Comparison of ENCODE assay signal across 1 cellular context in the genomic region with DNA sequence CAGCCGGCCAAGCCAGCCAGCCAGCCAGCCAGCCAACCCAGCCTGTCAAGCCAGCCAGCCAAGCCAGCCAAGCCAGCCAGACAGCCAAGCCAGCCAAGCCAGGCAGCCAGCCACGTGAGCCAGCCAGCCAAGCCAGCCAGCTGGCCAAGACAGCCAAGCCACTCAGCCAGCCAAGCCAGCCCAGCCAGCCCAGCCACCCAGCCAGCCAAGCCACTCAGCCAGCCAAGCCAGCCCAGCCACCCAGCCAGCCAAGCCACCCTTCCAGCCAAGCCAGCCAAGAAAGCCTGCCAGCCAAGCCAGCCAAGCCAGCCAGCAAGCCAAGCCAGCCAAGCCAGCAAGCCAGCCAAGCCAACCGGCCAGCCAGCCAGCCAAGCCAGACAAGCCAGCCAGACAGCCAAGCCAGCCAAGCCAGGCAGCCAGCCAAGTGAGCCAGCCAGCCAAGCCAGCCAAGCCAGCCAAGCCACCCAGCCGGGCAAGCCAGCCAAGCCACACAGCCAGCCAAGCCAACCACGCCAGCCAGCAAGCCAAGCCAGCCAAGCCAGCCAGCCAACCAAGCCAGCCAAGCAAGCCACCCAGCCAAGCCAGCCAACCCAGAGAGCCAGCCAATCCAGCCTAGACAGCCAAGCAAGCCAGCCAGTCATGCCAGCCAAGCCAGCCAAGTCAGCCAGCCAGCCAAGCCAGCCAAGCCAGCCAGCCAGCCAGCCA.
TF ChIP-seq lines count a peak whose summit lies in the region.

No MANE protein-coding gene starts in this region.

TF ChIP-seq in endothelial cell of umbilical vein, 7 proteins besides CTCF, POLR2A, EP300 and RAD21 (continued from another document):
- no peak for TF ChIP-seq FOS (IDR thresholded peaks at IDR 0.05; ENCODE audit: borderline replicate concordance, insufficient read depth, low read length)
- TF ChIP-seq POLR2AphosphoS5 (IDR thresholded peaks at IDR 0.05; ENCODE audit: insufficient read depth, low read depth, low read length) = no peak
- TF ChIP-seq EZH2 (IDR thresholded peaks at IDR 0.05; ENCODE audit: borderline replicate concordance, low read depth, low read length, severe bottlenecking) = no peak
